ENCODE assay signal across 4 cellular contexts in the genomic region with DNA sequence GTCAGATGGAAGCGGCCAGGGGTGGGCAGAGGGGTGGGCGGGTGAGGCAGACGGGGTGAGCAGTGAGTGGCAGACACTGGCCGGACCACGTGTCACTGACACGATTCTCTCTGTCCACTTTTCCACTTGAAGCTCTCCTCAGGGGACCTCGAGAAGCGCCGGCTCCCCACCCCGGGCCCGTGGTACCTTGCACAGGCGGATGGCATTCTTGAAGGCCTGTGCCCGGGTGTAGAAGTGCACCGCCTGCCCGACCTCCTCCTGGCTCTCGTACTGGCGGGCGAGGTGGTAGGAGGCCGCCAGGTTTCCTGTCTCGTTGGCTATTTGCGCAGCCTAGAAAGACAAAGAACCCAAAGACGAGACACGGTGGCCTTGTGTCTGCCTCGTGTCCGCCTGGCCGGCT. TPM values are rescaled to one million over a fixed set of nuclear protein-coding genes. Genes with fewer than 3 reads are reported as not detected.
"Had no signal": no experiment of that assay in that cellular context is flagged by ENCODE, and none has a peak within 500 bp of the region (broad histone marks: within the 10 kb centered on the region; RNA-seq: fewer than 3 reads in every experiment).

No MANE protein-coding gene starts in this region.

- H3K4me3 ChIP-seq: GM12878 had no signal

- DNase-seq: GDM1, GF-D8 had no signal

- ATAC-seq: GM12878 had no signal

RNA-seq across cellular contexts. Expression of gene TMEM204, which starts 9.1 kb away (rescaled TPM):
- total RNA-seq: G401 had no signal

RNA-seq across cellular contexts. Expression of gene PTX4, which starts 35.6 kb away (rescaled TPM):
- total RNA-seq: GM12878 had no signal
- polyA plus RNA-seq: GM12878 had no signal
